ENCODE assay signal across 11 cellular contexts in the genomic region with DNA sequence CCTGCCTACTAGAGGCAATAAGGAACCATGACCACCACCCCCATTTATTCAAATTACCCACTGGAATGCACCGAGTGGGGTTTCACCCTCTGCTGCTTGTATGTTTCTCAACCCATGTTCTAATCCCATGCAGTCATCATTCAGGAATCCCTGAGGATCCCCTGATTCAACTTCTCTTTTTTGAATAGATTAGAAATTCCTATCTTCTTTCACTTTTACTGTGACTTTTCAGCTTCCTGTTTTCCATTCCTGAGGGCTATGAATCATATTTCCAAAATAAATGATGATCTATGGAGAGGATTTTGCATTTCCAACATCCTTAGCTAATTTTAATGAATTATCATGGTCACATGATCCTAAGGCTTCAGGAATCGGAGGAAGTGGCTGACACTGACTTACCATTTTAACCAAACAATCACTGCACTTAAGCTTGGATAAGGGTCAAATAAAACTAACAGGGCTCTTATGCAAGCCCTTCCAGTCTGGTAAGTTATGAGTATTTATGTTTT. TPM values are rescaled to one million over a fixed set of nuclear protein-coding genes. Genes with fewer than 3 reads are reported as not detected.
DNase-seq lines count a peak whose midpoint lies in the region; ATAC-seq and TF ChIP-seq lines count a peak whose summit lies in the region.
"Had no signal": no experiment of that assay in that cellular context is flagged by ENCODE, and none has a peak within 500 bp of the region (broad histone marks: within the 10 kb centered on the region; RNA-seq: fewer than 3 reads in every experiment).

No MANE protein-coding gene starts in this region.

- peak; percentile 34 for ATAC-seq in mucosa of descending colon
- ATAC-seq in HG03025 (IDR thresholded peaks at IDR 0.05; ENCODE audit: low FRiP score, unreplicated experiment), result no peak
- ATAC-seq in HG02885 (IDR thresholded peaks at IDR 0.05; ENCODE audit: poor library complexity, unreplicated experiment), result no peak
- ATAC-seq in GM18517 (IDR thresholded peaks at IDR 0.05; ENCODE audit: unreplicated experiment), result no peak

- TF ChIP-seq POLR2A in NB4 (IDR thresholded peaks at IDR 0.05; ENCODE audit: extremely low read depth, insufficient read length), result no peak

- no peaks in the 10 kb centered on the region for H3K4me1 ChIP-seq in mucosa of descending colon (ENCODE audit: low read depth)
- H3K4me1 ChIP-seq: parathyroid adenoma, stomach had no signal

- no peaks in the 10 kb centered on the region for H3K36me3 ChIP-seq in mucosa of descending colon (ENCODE audit: low read depth)
- H3K36me3 ChIP-seq: stomach had no signal

- no peaks in the 10 kb centered on the region for H3K9me3 ChIP-seq in mucosa of descending colon
- H3K9me3 ChIP-seq: stomach had no signal

- H3K4me3 ChIP-seq in NB4 (ENCODE audit: low read depth, low read length) (no peak overlapping the region), mucosa of descending colon (no peak overlapping the region)
- H3K4me3 ChIP-seq: stomach had no signal

- intact Hi-C loops in mucosa of descending colon (cut with DNase I, micrococcal nuclease), result no loop called here

- no peak for TF ChIP-seq CTCF in NB4 (IDR thresholded peaks at IDR 0.05; ENCODE audit: low read depth, low read length)
- no peak for TF ChIP-seq CTCF in mucosa of descending colon (IDR thresholded peaks at IDR 0.05)

- DNase-seq in CD1c-positive myeloid dendritic cell (ENCODE audit: extremely low spot score) (peak; percentile 95), NB4 (ENCODE audit: low read depth) (peak; percentile 56), dedifferentiated amniotic fluid mesenchymal stem cell (ENCODE audit: extremely low spot score) (peak; percentile 82), mucosa of descending colon (no peak), DMS53 (lab: John Stamatoyannopoulos, UW) (no peak)
- DNase-seq: H9, stomach had no signal

RNA-seq across cellular contexts. Expression of gene P2RX4, which starts 19.4 kb away (rescaled TPM):
- total RNA-seq in mucosa of descending colon, result 100 to 1,000 TPM in 2 of 3 donors, 10 to 100 TPM in 1; 83.6 to 194 (median 132) TPM

RNA-seq across cellular contexts. Expression of gene P2RX7, which starts 57.9 kb away (rescaled TPM):
- total RNA-seq in mucosa of descending colon, result 10 to 100 TPM in 1 of 3 donors, 1 to 10 TPM in 2; 1.0 to 10.9 (median 1.4) TPM

Comparison
In these comparisons a context has a peak if more than half of its experiments do, and no peak if none do; other contexts are left out.
1. DNase-seq: peak in CD1c-positive myeloid dendritic cell (single experiment), NB4 (single experiment) and dedifferentiated amniotic fluid mesenchymal stem cell (single experiment); none in mucosa of descending colon (0 of 3) and DMS53 (single experiment).